20 cellular contexts compared by ENCODE assay signal in the genomic region with DNA sequence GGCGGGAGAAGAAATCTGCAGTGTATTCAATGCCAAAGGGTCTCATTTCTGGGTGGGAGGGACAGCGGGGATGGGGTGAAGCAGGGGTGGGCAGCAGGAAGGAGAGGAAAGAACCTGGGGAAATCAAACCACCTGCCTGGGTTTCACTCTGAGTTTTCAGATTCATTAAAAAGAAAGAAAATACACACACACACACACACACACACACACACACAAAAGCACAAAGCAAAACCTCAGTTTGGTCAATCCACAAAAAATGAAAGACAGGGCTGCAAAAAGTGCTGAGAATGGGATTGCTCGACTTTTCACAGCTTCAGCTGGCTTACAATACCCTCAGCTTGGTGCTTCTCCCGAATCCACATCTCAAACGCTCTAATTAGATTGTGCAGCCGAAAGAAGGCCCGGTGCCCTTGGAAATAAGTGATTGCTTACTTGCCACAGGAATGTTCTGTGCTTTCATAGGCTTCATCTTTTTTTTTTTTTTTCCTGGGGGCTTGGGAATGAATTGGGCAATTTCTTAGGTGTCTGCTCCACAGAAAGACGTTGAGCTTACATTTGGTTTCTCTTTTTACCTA.
DNase-seq lines count a peak whose midpoint lies in the region; ATAC-seq and TF ChIP-seq lines count a peak whose summit lies in the region.
"Had no signal": no experiment of that assay in that cellular context is flagged by ENCODE, and none has a peak within 500 bp of the region (broad histone marks: within the 10 kb centered on the region; RNA-seq: fewer than 3 reads in every experiment).

No MANE protein-coding gene starts in this region.

- no peak overlapping the region for H3K4me3 Mint-ChIP-seq in endodermal cell
- H3K4me3 Mint-ChIP-seq: B cell; CD4-positive, alpha-beta T cell; HFFc6 had no signal

- peak overlapping the region; percentile 24; the same call in 1 of the 2 replicates for H3K4me2 ChIP-seq in OCI-LY3 (ENCODE audit: low read length)

- H3K4me1 ChIP-seq in OCI-LY3 (ENCODE audit: low read length) (peaks cover 32% of the 10 kb centered on the region), endodermal cell (ENCODE audit: control insufficient read depth, insufficient read depth, low read length) (peaks cover 8% of the 10 kb centered on the region), testis (no peaks in the 10 kb centered on the region), heart left ventricle (no peaks in the 10 kb centered on the region)

- intact Hi-C loops in testis (cut with DNase I; ENCODE audit: low total_unique reads) (no loop called here), heart left ventricle (cut with DNase I) (no loop called here)

- H2AFZ ChIP-seq in OCI-LY3 (ENCODE audit: low read depth, low read length), result no peak overlapping the region

- H3K79me2 ChIP-seq in OCI-LY3 (ENCODE audit: low read length), result no peaks in the 10 kb centered on the region

- H3K4me3 ChIP-seq in OCI-LY3 (ENCODE audit: low read length), result no peak overlapping the region
- H3K4me3 ChIP-seq in endodermal cell (ENCODE audit: low read length), result no peak overlapping the region
- H3K4me3 ChIP-seq in testis, result no peak overlapping the region
- H3K4me3 ChIP-seq in heart left ventricle, result no peak overlapping the region

- no peaks in the 10 kb centered on the region for H3K27me3 Mint-ChIP-seq in endodermal cell (ENCODE audit: insufficient read depth)
- H3K27me3 Mint-ChIP-seq: B cell; CD4-positive, alpha-beta T cell had no signal

- WGBS in endodermal cell (ENCODE audit: insufficient coverage in 1 of 2, insufficient read length in 1 of 2), 2 experiments, result 44 to 57% methylated on average over 6 to 8 of the region's 8 CpGs
- 73 to 76% methylated on average over 8 of the region's 8 CpGs for WGBS in testis, 2 donors
- 88 to 95% (median 89%) methylated on average over 8 of the region's 8 CpGs for WGBS in heart left ventricle, 4 donors

- H3K9me3 Mint-ChIP-seq in endodermal cell, result no peaks in the 10 kb centered on the region
- H3K9me3 Mint-ChIP-seq: CD4-positive, alpha-beta T cell; HFFc6 had no signal

- H3K27me3 ChIP-seq in OCI-LY3 (ENCODE audit: low read depth, low read length) (peaks cover 15% of the 10 kb centered on the region), endodermal cell (ENCODE audit: control insufficient read depth, insufficient read depth, low read length, poor library complexity, severe bottlenecking) (no peaks in the 10 kb centered on the region), testis (no peaks in the 10 kb centered on the region), heart left ventricle (no peaks in the 10 kb centered on the region)

- H3K9me3 ChIP-seq in OCI-LY3 (ENCODE audit: insufficient read depth, low read length) (no peaks in the 10 kb centered on the region), endodermal cell (ENCODE audit: control insufficient read depth, low read length) (no peaks in the 10 kb centered on the region), testis (no peaks in the 10 kb centered on the region), heart left ventricle (no peaks in the 10 kb centered on the region)

- DNase-seq in NCI-H82 (lab: John Stamatoyannopoulos, UW), result peak; percentile 8
- DNase-seq in NCI-H82 treated with DMSO at 0.1 percent for 48 hours (lab: John Stamatoyannopoulos, UW; ENCODE audit: unreplicated experiment), result no peak
- DNase-seq in endodermal cell, result peak; percentile 83
- peak; percentile 21 for DNase-seq in testis
- DNase-seq in heart left ventricle, result no peak
- DNase-seq in omental fat pad (ENCODE audit: low spot score), result no peak
- DNase-seq: CD4-positive, alpha-beta T cell; HFFc6; IMR-90; NCI-H1048; NCI-H1436; NCI-H2029 treated with DMSO at 0.1 percent for 48 hours; NCI-H2171; NCI-H526 had no signal

- no peak for TF ChIP-seq POLR2A in testis (IDR thresholded peaks at IDR 0.05)
- TF ChIP-seq POLR2A in heart left ventricle (IDR thresholded peaks at IDR 0.05), result no peak

- H3K4me1 Mint-ChIP-seq in endodermal cell, result peaks cover 38% of the 10 kb centered on the region
- H3K4me1 Mint-ChIP-seq: B cell had no signal

- H3K36me3 ChIP-seq in OCI-LY3 (replicated peaks; ENCODE audit: low read depth, low read length) (no peaks in the 10 kb centered on the region), endodermal cell (ENCODE audit: control insufficient read depth, insufficient read depth, low read length) (no peaks in the 10 kb centered on the region), testis (ENCODE audit: low read depth, missing control alignments) (no peaks in the 10 kb centered on the region), heart left ventricle (no peaks in the 10 kb centered on the region)

- H3K27ac ChIP-seq in OCI-LY3 (ENCODE audit: low read length) (no peak overlapping the region), endodermal cell (ENCODE audit: low read depth, low read length) (no peak overlapping the region), testis (no peak overlapping the region), heart left ventricle (no peak overlapping the region)
- H3K27ac ChIP-seq: 22Rv1, HL-60 had no signal

- no peaks in the 10 kb centered on the region for H4K20me1 ChIP-seq in OCI-LY3 (ENCODE audit: insufficient read depth, low read length)

- no peaks in the 10 kb centered on the region for H3K36me3 Mint-ChIP-seq in endodermal cell (ENCODE audit: low read depth)

- H3K9ac ChIP-seq in OCI-LY3 (ENCODE audit: low read length) (no peak overlapping the region), endodermal cell (ENCODE audit: extremely low read depth, low read length, poor library complexity, severe bottlenecking) (peak overlapping the region; percentile 35)

- ATAC-seq in heart left ventricle (no peak), GM19463 (IDR thresholded peaks at IDR 0.05; ENCODE audit: unreplicated experiment) (no peak), omental fat pad (ENCODE audit: low FRiP score) (no peak)
- ATAC-seq: Right ventricle myocardium inferior had no signal

- peak overlapping the region; percentile 89 for H3K27ac Mint-ChIP-seq in endodermal cell
- H3K27ac Mint-ChIP-seq: B cell; CD4-positive, alpha-beta T cell; HFFc6 had no signal

- TF ChIP-seq CTCF in OCI-LY3 (IDR thresholded peaks at IDR 0.05; ENCODE audit: low read depth, low read length) (no peak), endodermal cell (conservative IDR thresholded peaks at IDR 0.05) (no peak), testis (IDR thresholded peaks at IDR 0.05) (no peak), heart left ventricle (IDR thresholded peaks at IDR 0.05) (no peak), omental fat pad (IDR thresholded peaks at IDR 0.05) (no peak)

Comparison
In these comparisons a context has a peak if more than half of its experiments do, and no peak if none do; other contexts are left out.
1. DNase-seq: peak in NCI-H82 (single experiment), endodermal cell (single experiment) and testis (single experiment); none in NCI-H82 treated with DMSO at 0.1 percent for 48 hours (single experiment), heart left ventricle (0 of 5) and omental fat pad (single experiment).